In genomic region chr4:4384837-4385236, GRCh38 we compare ENCODE assay signal across 9 cellular contexts. TPM values are rescaled to one million over a fixed set of nuclear protein-coding genes. Genes with fewer than 3 reads are reported as not detected.
DNase-seq lines count a peak whose midpoint lies in the region; ATAC-seq and TF ChIP-seq lines count a peak whose summit lies in the region.
"Had no signal": no experiment of that assay in that cellular context is flagged by ENCODE, and none has a peak within 500 bp of the region (broad histone marks: within the 10 kb centered on the region; RNA-seq: fewer than 3 reads in every experiment).

No MANE protein-coding gene starts in this region.

- H3K4me3 Mint-ChIP-seq in neural crest cell = peak overlapping the region; percentile 74
- no peak overlapping the region for H3K4me3 Mint-ChIP-seq in stimulated activated naive B cell treated with anti-CD40 and anti-IgM and Interleukin-4, amounts not matched to agents 10 μg/mL and 1 μg/mL and 100 μg/mL, for 72 hours

- no peak overlapping the region for H3K27ac Mint-ChIP-seq in neural crest cell (ENCODE audit: unreplicated experiment)
- H3K27ac Mint-ChIP-seq in stimulated activated naive B cell treated with anti-CD40 and anti-IgM and Interleukin-4, amounts not matched to agents 10 μg/mL and 1 μg/mL and 100 μg/mL, for 72 hours = no peak overlapping the region

- H3K27ac ChIP-seq in brain microvascular endothelial cell (no peak overlapping the region), colonic mucosa (no peak overlapping the region)
- H3K27ac ChIP-seq: right lobe of liver had no signal

- H3K9me3 ChIP-seq in Loucy (ENCODE audit: insufficient read depth, low read depth, low read length) = no peaks in the 10 kb centered on the region
- H3K9me3 ChIP-seq in colonic mucosa = no peaks in the 10 kb centered on the region
- H3K9me3 ChIP-seq: right lobe of liver had no signal

- peaks cover 13% of the 10 kb centered on the region for H3K4me1 Mint-ChIP-seq in neural crest cell
- peaks cover 7 to 21% of the 10 kb centered on the region in 2 donors for H3K4me1 Mint-ChIP-seq in stimulated activated naive B cell treated with anti-CD40 and anti-IgM and Interleukin-4, amounts not matched to agents 10 μg/mL and 1 μg/mL and 100 μg/mL, for 72 hours

- intact Hi-C loops in colonic mucosa (cut with DNase I) = no loop called here

- no peaks in the 10 kb centered on the region for H4K20me1 ChIP-seq in Loucy (ENCODE audit: insufficient read depth, low read length, poor library complexity, severe bottlenecking)

- no peak overlapping the region for H2AFZ ChIP-seq in Loucy (ENCODE audit: low read length)

- no peaks in the 10 kb centered on the region for H3K79me2 ChIP-seq in Loucy (ENCODE audit: insufficient read depth, low read length)

- no peaks in the 10 kb centered on the region for H3K9me2 ChIP-seq in Loucy (replicated peaks; ENCODE audit: low read depth, low read length)

- no peak overlapping the region for H3K4me3 ChIP-seq in Loucy (ENCODE audit: low read length, poor library complexity, severe bottlenecking)
- no peak overlapping the region for H3K4me3 ChIP-seq in brain microvascular endothelial cell (ENCODE audit: low read depth, low read length)
- H3K4me3 ChIP-seq in colonic mucosa = no peak overlapping the region
- H3K4me3 ChIP-seq: right lobe of liver had no signal

- no peaks in the 10 kb centered on the region for H3K9me3 Mint-ChIP-seq in neural crest cell
- no peaks in the 10 kb centered on the region for H3K9me3 Mint-ChIP-seq in stimulated activated naive B cell treated with anti-CD40 and anti-IgM and Interleukin-4, amounts not matched to agents 10 μg/mL and 1 μg/mL and 100 μg/mL, for 72 hours

- in situ Hi-C loops in brain microvascular endothelial cell (cut with HindIII; ENCODE audit: low pct_ligation_motif_present, low sequenced_read_pairs) = no loop called here

- no peak for ATAC-seq in stimulated activated naive B cell treated with anti-CD40 and anti-IgM and Interleukin-4, amounts not matched to agents 10 μg/mL and 1 μg/mL and 100 μg/mL, for 72 hours (replicated peaks)
- ATAC-seq: right lobe of liver had no signal

- TF ChIP-seq CTCF in Loucy (conservative IDR thresholded peaks at IDR 0.05; ENCODE audit: low read length) = peak; percentile 84
- peak; percentile 55 for TF ChIP-seq CTCF in brain microvascular endothelial cell (IDR thresholded peaks at IDR 0.05; ENCODE audit: low read depth, low read length, missing control alignments)
- TF ChIP-seq CTCF in neural crest cell (conservative IDR thresholded peaks at IDR 0.05) = peak; percentile 51
- TF ChIP-seq CTCF in colonic mucosa (IDR thresholded peaks at IDR 0.05) = no peak

- peaks cover 11% of the 10 kb centered on the region for H3K4me1 ChIP-seq in Loucy (ENCODE audit: insufficient read depth, low read length, poor library complexity, severe bottlenecking)
- H3K4me1 ChIP-seq in colonic mucosa = no peaks in the 10 kb centered on the region

- DNase-seq in NCI-H2196 (lab: John Stamatoyannopoulos, UW; ENCODE audit: unreplicated experiment) (peak; percentile 27), NCI-H2196 treated with DMSO at 0.1 percent for 48 hours (lab: John Stamatoyannopoulos, UW; ENCODE audit: unreplicated experiment) (no peak), brain microvascular endothelial cell (no peak), neural crest cell (ENCODE audit: low read depth, low spot score) (no peak), colonic mucosa (no peak), epidermal melanocyte (ENCODE audit: insufficient read length, low spot score) (no peak)
- no peak for DNase-seq in stimulated activated naive B cell treated with anti-CD40 and anti-IgM and Interleukin-4, amounts not matched to agents 10 μg/mL and 1 μg/mL and 100 μg/mL, for 72 hours

- H3K36me3 ChIP-seq in Loucy (ENCODE audit: insufficient read depth, low read length) (no peaks in the 10 kb centered on the region), brain microvascular endothelial cell (replicated peaks) (no peaks in the 10 kb centered on the region), colonic mucosa (no peaks in the 10 kb centered on the region)
- H3K36me3 ChIP-seq: right lobe of liver had no signal

- H3K9ac ChIP-seq in Loucy (ENCODE audit: low read depth, low read length, poor library complexity, severe bottlenecking) (no peak overlapping the region), colonic mucosa (ENCODE audit: low read depth in 2 of 2, low read length in 2 of 2) (no peak overlapping the region)

- no peaks in the 10 kb centered on the region for H3K36me3 Mint-ChIP-seq in neural crest cell (ENCODE audit: low read depth)
- H3K36me3 Mint-ChIP-seq in stimulated activated naive B cell treated with anti-CD40 and anti-IgM and Interleukin-4, amounts not matched to agents 10 μg/mL and 1 μg/mL and 100 μg/mL, for 72 hours = no peaks in the 10 kb centered on the region

- H3K27me3 ChIP-seq in Loucy (ENCODE audit: insufficient read depth, low read length, poor library complexity, severe bottlenecking) = peaks cover 24% of the 10 kb centered on the region
- peaks cover 53% of the 10 kb centered on the region for H3K27me3 ChIP-seq in brain microvascular endothelial cell (replicated peaks)
- peaks cover 36% of the 10 kb centered on the region for H3K27me3 ChIP-seq in colonic mucosa

- peak overlapping the region; percentile 81 for H3K4me2 ChIP-seq in Loucy (ENCODE audit: low read depth, low read length, poor library complexity, severe bottlenecking)

- H3F3A ChIP-seq in Loucy (ENCODE audit: low read depth) = no peaks in the 10 kb centered on the region

- peaks cover 80% of the 10 kb centered on the region for H3K27me3 Mint-ChIP-seq in neural crest cell (ENCODE audit: low read depth)
- H3K27me3 Mint-ChIP-seq in stimulated activated naive B cell treated with anti-CD40 and anti-IgM and Interleukin-4, amounts not matched to agents 10 μg/mL and 1 μg/mL and 100 μg/mL, for 72 hours = peaks cover 57 to 82% of the 10 kb centered on the region in 2 donors

RNA-seq across cellular contexts. Expression of gene NSG1, which starts 2.1 kb away (rescaled TPM):
- total RNA-seq in neural crest cell (23.7 and 24.5 TPM in 2 replicates), colonic mucosa (1 to 10 TPM; 2.4 to 5.9 TPM)
